Comparison of ENCODE assay signal across 8 cellular contexts in genomic region chr9:131397100-131397790, GRCh38. TPM values are rescaled to one million over a fixed set of nuclear protein-coding genes. Genes with fewer than 3 reads are reported as not detected.
DNase-seq lines count a peak whose midpoint lies in the region; ATAC-seq, FAIRE-seq and TF ChIP-seq lines count a peak whose summit lies in the region.

No MANE protein-coding gene starts in this region.

- peaks cover 79% of the 10 kb centered on the region for H3K79me2 ChIP-seq in GM23338 (replicated peaks; ENCODE audit: insufficient read depth)

- no peak for TF ChIP-seq EP300 in sigmoid colon (IDR thresholded peaks at IDR 0.05)

- H3K4me3 ChIP-seq in GM23338 (peak overlapping the region; percentile 89), esophagus squamous epithelium (peak overlapping the region in 3 of 4 donors; percentile 61 to 95 (median 89)), sigmoid colon (peak overlapping the region in 1 of 4 donors; percentile 76)

- H3K4me1 Mint-ChIP-seq in GM23338: peaks cover 72% of the 10 kb centered on the region

- no peaks in the 10 kb centered on the region for H3K36me3 ChIP-seq in GM23338 (ENCODE audit: insufficient read depth)
- H3K36me3 ChIP-seq in esophagus squamous epithelium: no peaks in the 10 kb centered on the region
- H3K36me3 ChIP-seq in sigmoid colon: no peaks in the 10 kb centered on the region

- TF ChIP-seq CTCF in GM23338 (conservative IDR thresholded peaks at IDR 0.05; ENCODE audit: low read depth in 2 of 2) (no peak), esophagus squamous epithelium (IDR thresholded peaks at IDR 0.05) (no peak), sigmoid colon (IDR thresholded peaks at IDR 0.05) (no peak)

- peaks cover 31% of the 10 kb centered on the region for H3F3A ChIP-seq in GM23338 (replicated peaks; ENCODE audit: low read depth)

- intact Hi-C loops in esophagus squamous epithelium (cut with DNase I) (no loop called here), sigmoid colon (cut with DNase I) (no loop called here), sciatic nerve (cut with DNase I) (no loop called here)

- H3K9me2 ChIP-seq in GM23338 (ENCODE audit: insufficient read depth): no peaks in the 10 kb centered on the region

- H3K27me3 Mint-ChIP-seq in GM23338 (ENCODE audit: insufficient read depth, low read depth, poor library complexity): peaks cover 28% of the 10 kb centered on the region

- H3K4me1 ChIP-seq in GM23338 (ENCODE audit: insufficient read depth): peaks cover 73% of the 10 kb centered on the region
- H3K4me1 ChIP-seq in esophagus squamous epithelium: peaks cover 58 to 85% (median 63%) of the 10 kb centered on the region in 3 donors
- peaks cover 0 to 83% (median 74%) of the 10 kb centered on the region in 4 donors for H3K4me1 ChIP-seq in sigmoid colon

- TF ChIP-seq POLR2A in esophagus squamous epithelium (IDR thresholded peaks at IDR 0.05): no peak
- TF ChIP-seq POLR2A in sigmoid colon (IDR thresholded peaks at IDR 0.05): no peak

- ATAC-seq in GM23338 (peak; percentile 27), GM21723 (IDR thresholded peaks at IDR 0.05; ENCODE audit: unreplicated experiment) (no peak), sciatic nerve (no peak)

- H3K9me3 Mint-ChIP-seq in GM23338: no peaks in the 10 kb centered on the region; the same call in 2 of the 3 replicates

- H3K27ac ChIP-seq in GM23338 (ENCODE audit: low read depth): peak overlapping the region; percentile 98
- peak overlapping the region; percentile 91 to 100 (median 100) for H3K27ac ChIP-seq in esophagus squamous epithelium
- peak overlapping the region; percentile 95 to 97 (median 97) for H3K27ac ChIP-seq in sigmoid colon

- H3K4me2 ChIP-seq in GM23338: peak overlapping the region; percentile 90

- H3K27me3 ChIP-seq in GM23338 (ENCODE audit: insufficient read depth): no peaks in the 10 kb centered on the region
- no peaks in the 10 kb centered on the region for H3K27me3 ChIP-seq in esophagus squamous epithelium
- no peaks in the 10 kb centered on the region for H3K27me3 ChIP-seq in sigmoid colon

- FAIRE-seq in urothelium cell line (lab: Jason Lieb, UNC): no peak

- peak overlapping the region; percentile 95 for H3K4me3 Mint-ChIP-seq in GM23338

- no peak overlapping the region for H2AFZ ChIP-seq in GM23338

- H4K20me1 ChIP-seq in GM23338 (replicated peaks; ENCODE audit: insufficient read depth): peaks cover 60% of the 10 kb centered on the region

- DNase-seq in GM23338 (ENCODE audit: low spot score) (peak; percentile 83), RKO (ENCODE audit: low spot score) (peak; percentile 42), esophagus squamous epithelium (lab: John Stamatoyannopoulos, UW) (no peak), sigmoid colon (no peak), urothelium cell line (ENCODE audit: low spot score) (no peak), cerebellum (ENCODE audit: low spot score) (no peak), sciatic nerve (ENCODE audit: low spot score) (no peak)

- 12 to 27% methylated on average over 5 to 8 of the region's 8 CpGs for WGBS in esophagus squamous epithelium, 2 donors
- WGBS in sigmoid colon, 2 donors: 32 to 49% methylated on average over 8 of the region's 8 CpGs

- H3K36me3 Mint-ChIP-seq in GM23338 (ENCODE audit: low read depth): peaks cover 35% of the 10 kb centered on the region

- H3K27ac Mint-ChIP-seq in GM23338: peak overlapping the region; percentile 98

- H3K9me3 ChIP-seq in esophagus squamous epithelium (no peaks in the 10 kb centered on the region), sigmoid colon (no peaks in the 10 kb centered on the region)

TF ChIP-seq in GM23338, 12 proteins besides CTCF, POLR2A, EP300 and RAD21:
- TF ChIP-seq CREB1 (CRISPR knock-in tag; IDR thresholded peaks at IDR 0.05; ENCODE audit: low read depth) (no peak), ZNF462 (CRISPR knock-in tag; IDR thresholded peaks at IDR 0.05) (no peak), POLR2AphosphoS5 (IDR thresholded peaks at IDR 0.05; ENCODE audit: low read depth) (no peak)

RNA-seq across cellular contexts. Expression of gene PRRC2B, which starts 3.4 kb away (rescaled TPM):
- total RNA-seq in GM23338 (2014; rRNA removed; shearing (Covaris generic)): 171 and 193 TPM in 2 replicates
- polyA plus RNA-seq in GM23338 (2016; fragmentation: Nextera tagmentation; extraction: Ambion mirVana) (41.4 and 45.0 TPM in 2 replicates), sigmoid colon (10 to 100 TPM; 10.8 to 85.0 (median 13.2) TPM)
- total RNA-seq in esophagus squamous epithelium (10 to 100 TPM; 46.6 to 73.8 (median 62.9) TPM), sigmoid colon (10 to 100 TPM; 62.7 to 98.6 (median 78.9) TPM), cerebellum (162 TPM), sciatic nerve (252 TPM)

Comparison
In these comparisons a context has a peak if more than half of its experiments do, and no peak if none do; other contexts are left out.
1. DNase-seq: peak in GM23338 (single experiment) and RKO (single experiment); none in esophagus squamous epithelium (single experiment), sigmoid colon (single experiment), urothelium cell line (single experiment), cerebellum (single experiment) and sciatic nerve (single experiment).
2. Peak in every context shown above with its lines, with median percentiles within 50 percentile points of each other: H3K27ac ChIP-seq.